Comparison of ENCODE assay signal across 13 cellular contexts in genomic region chr1:52237430-52237829, GRCh38.
A peak's percentile ranks its signal among the peaks of the same experiment; 100 is the strongest.
DNase-seq lines count a peak whose midpoint lies in the region; ATAC-seq and TF ChIP-seq lines count a peak whose summit lies in the region.
"Had no signal": no experiment of that assay in that cellular context is flagged by ENCODE, and none has a peak within 500 bp of the region (broad histone marks: within the 10 kb centered on the region; RNA-seq: fewer than 3 reads in every experiment).

No MANE protein-coding gene starts in this region.

- no TSS peak for BruUV-seq in IMR-90 (replicated peaks; lab: Mats Ljungman, UMichigan)

- no peak overlapping the region for H3K9ac ChIP-seq in IMR-90 (ENCODE audit: low read depth, low read length)

- TF ChIP-seq CTCF in AG04449 (IDR thresholded peaks at IDR 0.05; ENCODE audit: insufficient read depth, low read length, missing control alignments) (no peak), IMR-90 (conservative IDR thresholded peaks at IDR 0.05; ENCODE audit: low read depth, low read length) (no peak), vagina (IDR thresholded peaks at IDR 0.05) (no peak), BE2C (IDR thresholded peaks at IDR 0.05; ENCODE audit: low read depth, low read length) (no peak), omental fat pad (IDR thresholded peaks at IDR 0.05) (no peak)

- no peak overlapping the region for H2BK120ac ChIP-seq in IMR-90 (ENCODE audit: low read depth, low read length)

- H3K27me3 ChIP-seq in IMR-90 (ENCODE audit: control insufficient read depth, insufficient read depth, low read length) (no peaks in the 10 kb centered on the region), vagina (no peaks in the 10 kb centered on the region), BE2C (no peaks in the 10 kb centered on the region)

- peaks cover 4% of the 10 kb centered on the region; the same call in 1 of the 2 replicates for H3K9me1 ChIP-seq in IMR-90 (ENCODE audit: insufficient read depth, low read length)

- H2BK20ac ChIP-seq in IMR-90 (ENCODE audit: low read depth, low read length): peak overlapping the region; percentile 0; the same call in 1 of the 2 replicates

- H3K4ac ChIP-seq in IMR-90 (ENCODE audit: low read depth, low read length): no peak overlapping the region

- no CpG with 5 or more reads among the region's 1 CpG for WGBS in IMR-90 (ENCODE audit: extremely low coverage in 2 of 2, insufficient read length in 1 of 2), 2 experiments

- peaks cover 9% of the 10 kb centered on the region; the same call in 1 of the 2 replicates for H4K20me1 ChIP-seq in IMR-90 (ENCODE audit: insufficient read depth, low read length)

- H2BK5ac ChIP-seq in IMR-90 (ENCODE audit: low read depth, low read length, poor library complexity, severe bottlenecking): no peak overlapping the region

- no peak overlapping the region for H4K91ac ChIP-seq in IMR-90 (ENCODE audit: insufficient read depth, low read depth, low read length)

- peaks cover 6 to 9% of the 10 kb centered on the region in 2 experiments for H3K79me1 ChIP-seq in IMR-90 (ENCODE audit: low read depth in 1 of 2, low read length in 2 of 2)

- no peak for TF ChIP-seq RAD21 in IMR-90 (IDR thresholded peaks at IDR 0.05; ENCODE audit: low read length)

- intact Hi-C loops in IMR-90 (cut with micrococcal nuclease): loop anchor here (5.0 kb wide), 1 partner anchor 45 kb away; no protein-coding TSS in a partner anchor
- intact Hi-C loops in vagina (cut with DNase I): no loop called here

- H2AK9ac ChIP-seq in IMR-90 (replicated peaks; ENCODE audit: low read depth, low read length, poor library complexity): no peak overlapping the region

- H2BK15ac ChIP-seq in IMR-90 (ENCODE audit: low read depth, low read length): no peak overlapping the region

- H3K14ac ChIP-seq in IMR-90 (replicated peaks; ENCODE audit: low read depth, low read length): no peak overlapping the region

- peaks cover 12% of the 10 kb centered on the region for H3K4me1 ChIP-seq in IMR-90 (ENCODE audit: control insufficient read depth, insufficient read depth, low read length)
- H3K4me1 ChIP-seq in vagina: no peaks in the 10 kb centered on the region
- no peaks in the 10 kb centered on the region for H3K4me1 ChIP-seq in BE2C

- DNase-seq in AG04449 (ENCODE audit: low read depth, low spot score) (peak; percentile 23), IMR-90 (peak; percentile 86), fibroblast of peridontal ligament (ENCODE audit: extremely low read depth) (peak; percentile 57), vagina (ENCODE audit: extremely low spot score in 2 of 2) (no peak), BE2C (no peak), omental fat pad (ENCODE audit: low spot score) (no peak)
- DNase-seq: amygdala, H9, MM.1S, NCI-H774 had no signal

- H3K4me3 ChIP-seq in AG04449 (ENCODE audit: low read depth, low read length) (no peak overlapping the region), IMR-90 (ENCODE audit: insufficient read depth, low read depth, low read length) (no peak overlapping the region), vagina (no peak overlapping the region), BE2C (ENCODE audit: low read depth, low read length) (no peak overlapping the region)

- H3K23ac ChIP-seq in IMR-90 (ENCODE audit: low read depth, low read length): no peak overlapping the region

- in situ Hi-C loops in IMR-90 (cut with MboI; ENCODE audit: low sequenced_read_pairs): no loop called here

- H3K9me3 ChIP-seq in IMR-90 (ENCODE audit: control insufficient read depth, insufficient read depth, low read length) (no peaks in the 10 kb centered on the region), vagina (no peaks in the 10 kb centered on the region), BE2C (no peaks in the 10 kb centered on the region)

- no peak overlapping the region; the same call in 1 of the 2 replicates for H3K4me2 ChIP-seq in IMR-90 (ENCODE audit: low read depth, low read length)

- POLR2A ChIA-PET in AG04449 (lab: Yijun Ruan, JAX): no interaction called here
- POLR2A ChIA-PET in IMR-90 (lab: Charles Lee; ENCODE audit: unreplicated experiment): no interaction called here

- peak; percentile 70 for ATAC-seq in IMR-90 (ENCODE audit: low read depth)
- peak; percentile 58 for ATAC-seq in SK-N-SH treated with all-trans-retinoic acid at 6 μM for 48 hours
- no peak for ATAC-seq in HG03045 (IDR thresholded peaks at IDR 0.05; ENCODE audit: unreplicated experiment)
- no peak for ATAC-seq in omental fat pad (ENCODE audit: low FRiP score)
- ATAC-seq: stimulated activated memory B cell treated with anti-CD40 and anti-IgM and Interleukin-4, amounts not matched to agents 10 μg/mL and 1 μg/mL and 100 μg/mL, for 72 hours had no signal

- no peaks in the 10 kb centered on the region for H3K36me3 ChIP-seq in IMR-90 (ENCODE audit: control insufficient read depth, insufficient read depth, low read length)
- no peaks in the 10 kb centered on the region for H3K36me3 ChIP-seq in vagina
- H3K36me3 ChIP-seq in BE2C: no peaks in the 10 kb centered on the region

- H3K18ac ChIP-seq in IMR-90 (ENCODE audit: low read depth, low read length): no peak overlapping the region

- no peak overlapping the region for H4K8ac ChIP-seq in IMR-90 (ENCODE audit: low read depth in 2 of 2, low read length in 2 of 2)

- H2AK5ac ChIP-seq in IMR-90 (ENCODE audit: low read depth, low read length): no peak overlapping the region

- no peak overlapping the region for H3K56ac ChIP-seq in IMR-90 (ENCODE audit: extremely low read depth, insufficient read depth, low read length)

- H2AFZ ChIP-seq in IMR-90 (replicated peaks; ENCODE audit: low read length, poor library complexity): no peak overlapping the region

- dilution Hi-C loops in IMR-90 (cut with HindIII; ENCODE audit: low sequenced_read_pairs, unreplicated experiment): no loop called here

- CTCF ChIA-PET in AG04449 (lab: Yijun Ruan, JAX) (interaction anchor here (0.6 kb wide), 1 partner anchor 76 kb away, joined by 3 read pairs; no protein-coding TSS in a partner anchor), IMR-90 (lab: Yijun Ruan, JAX) (interaction anchor here (0.6 kb wide), 1 partner anchor 37 kb away, joined by 3 read pairs; no protein-coding TSS in a partner anchor)

- H4K5ac ChIP-seq in IMR-90 (ENCODE audit: low read depth, low read length): no peak overlapping the region

- no peak for TF ChIP-seq POLR2A in IMR-90 (IDR thresholded peaks at IDR 0.05; ENCODE audit: low read depth, low read length)
- no peak for TF ChIP-seq POLR2A in vagina (IDR thresholded peaks at IDR 0.05)

- no peak overlapping the region for H3K27ac ChIP-seq in IMR-90 (ENCODE audit: insufficient read depth, low read length)
- no peak overlapping the region for H3K27ac ChIP-seq in vagina

TF ChIP-seq in IMR-90, 13 proteins besides CTCF, POLR2A, EP300 and RAD21:
- no peak for TF ChIP-seq MXI1 (IDR thresholded peaks at IDR 0.05; ENCODE audit: borderline replicate concordance, low read depth, low read length)
- peak; percentile 69; the same call in 1 of the 2 replicates for TF ChIP-seq FOS (IDR thresholded peaks at IDR 0.05; ENCODE audit: low read depth, low read length)
- TF ChIP-seq SMC3 (IDR thresholded peaks at IDR 0.05; ENCODE audit: low read depth, low read length): no peak
- TF ChIP-seq RFX5 (IDR thresholded peaks at IDR 0.05; ENCODE audit: low read depth, low read length): no peak
- TF ChIP-seq ELK1 (IDR thresholded peaks at IDR 0.05; ENCODE audit: borderline replicate concordance, low read depth, low read length): no peak
- peak; percentile 47; the same call in 1 of the 2 replicates for TF ChIP-seq CEBPB (IDR thresholded peaks at IDR 0.05; ENCODE audit: low read depth, low read length)

TF ChIP-seq in SK-N-SH treated with all-trans-retinoic acid at 6 μM for 48 hours, 23 proteins besides CTCF, POLR2A, EP300 and RAD21 (continues in another document):
- TF ChIP-seq PATZ1 (CRISPR knock-in tag; IDR thresholded peaks at IDR 0.05; ENCODE audit: borderline replicate concordance): no peak
- TF ChIP-seq ESRRG (CRISPR knock-in tag; IDR thresholded peaks at IDR 0.05): no peak
- no peak for TF ChIP-seq CSDC2 (CRISPR knock-in tag; IDR thresholded peaks at IDR 0.05)
- TF ChIP-seq ARNTL (CRISPR knock-in tag; IDR thresholded peaks at IDR 0.05; ENCODE audit: borderline replicate concordance, low read depth): no peak
- TF ChIP-seq ZNF70 (CRISPR knock-in tag; IDR thresholded peaks at IDR 0.05): no peak
- TF ChIP-seq PPARA (CRISPR knock-in tag; IDR thresholded peaks at IDR 0.05; ENCODE audit: borderline replicate concordance): no peak
- no peak for TF ChIP-seq ZFP30 (CRISPR knock-in tag; IDR thresholded peaks at IDR 0.05)
- no peak for TF ChIP-seq ZFP3 (CRISPR knock-in tag; IDR thresholded peaks at IDR 0.05)

Comparison
In these comparisons a context has a peak if more than half of its experiments do, and no peak if none do; other contexts are left out.
1. DNase-seq: peak in AG04449 (single experiment), IMR-90 (single experiment) and fibroblast of peridontal ligament (single experiment); none in vagina (0 of 2), BE2C (single experiment) and omental fat pad (single experiment).
2. ATAC-seq: peak in IMR-90 (single experiment) and SK-N-SH treated with all-trans-retinoic acid at 6 μM for 48 hours (single experiment); none in HG03045 (single experiment) and omental fat pad (single experiment).